Comparison of ENCODE assay signal across 21 cellular contexts in genomic region chr2:120275617-120276400, GRCh38. TPM values are rescaled to one million over a fixed set of nuclear protein-coding genes. Genes with fewer than 3 reads are reported as not detected.
A peak's percentile ranks its signal among the peaks of the same experiment; 100 is the strongest.
DNase-seq lines count a peak whose midpoint lies in the region; ATAC-seq and TF ChIP-seq lines count a peak whose summit lies in the region.
"Had no signal": no experiment of that assay in that cellular context is flagged by ENCODE, and none has a peak within 500 bp of the region (broad histone marks: within the 10 kb centered on the region; RNA-seq: fewer than 3 reads in every experiment).

No MANE protein-coding gene starts in this region.

- H3K9ac ChIP-seq in parathyroid adenoma: no peak overlapping the region
- H3K9ac ChIP-seq: SK-N-SH had no signal

- intact Hi-C loops in body of pancreas (cut with DNase I) (no loop called here), CD14-positive monocyte (cut with micrococcal nuclease) (no loop called here)

- no peak for TF ChIP-seq POLR2A in body of pancreas (IDR thresholded peaks at IDR 0.05)

- peaks cover 0 to 1% (median 0%) of the 10 kb centered on the region in 3 donors for H3K27me3 Mint-ChIP-seq in CD14-positive monocyte (ENCODE audit: low read depth in 3 of 3)
- H3K27me3 Mint-ChIP-seq in type B pancreatic cell: no peaks in the 10 kb centered on the region

- H3K4me1 ChIP-seq in body of pancreas: peaks cover 36% of the 10 kb centered on the region
- H3K4me1 ChIP-seq in parathyroid adenoma: peaks cover 79% of the 10 kb centered on the region

- H3K9me3 Mint-ChIP-seq in CD14-positive monocyte: peaks cover 0 to 3% (median 0%) of the 10 kb centered on the region in 7 donors
- H3K9me3 Mint-ChIP-seq in type B pancreatic cell: peaks cover 5% of the 10 kb centered on the region

- no peak for TF ChIP-seq CTCF in body of pancreas (IDR thresholded peaks at IDR 0.05)
- TF ChIP-seq CTCF in parathyroid adenoma (IDR thresholded peaks at IDR 0.05): no peak
- TF ChIP-seq CTCF in CD14-positive monocyte (IDR thresholded peaks at IDR 0.05): no peak
- TF ChIP-seq CTCF in type B pancreatic cell (conservative IDR thresholded peaks at IDR 0.05): no peak

- H3K27me3 ChIP-seq in body of pancreas (no peaks in the 10 kb centered on the region), parathyroid adenoma (ENCODE audit: control insufficient read depth, insufficient read depth, low read length) (no peaks in the 10 kb centered on the region)

- 69 to 73% methylated on average over 8 of the region's 8 CpGs for WGBS in body of pancreas, 2 donors

- H3K4me1 Mint-ChIP-seq in CD14-positive monocyte (peaks cover 23% of the 10 kb centered on the region), type B pancreatic cell (ENCODE audit: unreplicated experiment) (no peaks in the 10 kb centered on the region)

- H3K4me3 Mint-ChIP-seq in CD14-positive monocyte (no peak overlapping the region), type B pancreatic cell (no peak overlapping the region)

- H3K36me3 ChIP-seq in body of pancreas (replicated peaks in 1 of 2; ENCODE audit: insufficient read depth in 1 of 2, low read depth in 2 of 2) (peaks cover 0 to 5% of the 10 kb centered on the region in 2 donors), parathyroid adenoma (ENCODE audit: control insufficient read depth, insufficient read depth, low read length) (no peaks in the 10 kb centered on the region)

- no peak overlapping the region for H3K4me3 ChIP-seq in body of pancreas
- H3K4me3 ChIP-seq in parathyroid adenoma (ENCODE audit: low read depth, low read length): no peak overlapping the region

- H3K36me3 Mint-ChIP-seq in CD14-positive monocyte (peaks cover 9 to 21% of the 10 kb centered on the region in 2 donors), type B pancreatic cell (peaks cover 26% of the 10 kb centered on the region)

- peak; percentile 92 for ATAC-seq in body of pancreas
- no peak for ATAC-seq in HG02884 (IDR thresholded peaks at IDR 0.05; ENCODE audit: unreplicated experiment)

- no peak overlapping the region for H2AFZ ChIP-seq in parathyroid adenoma

- peaks cover 63% of the 10 kb centered on the region for H3K79me2 ChIP-seq in parathyroid adenoma

- H3K9me3 ChIP-seq in body of pancreas (no peaks in the 10 kb centered on the region), parathyroid adenoma (ENCODE audit: control insufficient read depth, low read length) (no peaks in the 10 kb centered on the region)
- H3K9me3 ChIP-seq: SK-N-SH had no signal

- H3K27ac ChIP-seq in body of pancreas: peak overlapping the region in 1 of 4 donors; percentile 12
- H3K27ac ChIP-seq in parathyroid adenoma: peak overlapping the region; percentile 92
- H3K27ac ChIP-seq: 22Rv1, C4-2B had no signal

- H3K27ac Mint-ChIP-seq in CD14-positive monocyte: peak overlapping the region in 3 of 7 donors; percentile 2 to 66 (median 20)
- no peak overlapping the region for H3K27ac Mint-ChIP-seq in type B pancreatic cell

- peak; percentile 46 for DNase-seq in NCI-H2107 treated with DMSO at 0.1 percent for 48 hours (lab: John Stamatoyannopoulos, UW; ENCODE audit: unreplicated experiment)
- no peak for DNase-seq in NCI-H2107 (lab: John Stamatoyannopoulos, UW)
- peak; percentile 58 for DNase-seq in NCI-H146 (lab: John Stamatoyannopoulos, UW)
- DNase-seq in body of pancreas: peak; percentile 45 to 74 (median 60)
- no peak for DNase-seq in CD14-positive monocyte (ENCODE audit: low spot score)
- DNase-seq in type B pancreatic cell (ENCODE audit: extremely low spot score, unreplicated experiment): no peak
- DNase-seq: AML-193, DMS 273 treated with DMSO at 0.1 percent for 48 hours, GDM1, GOT3, Karpas-422, NCI-H1417 treated with DMSO at 0.1 percent for 48 hours, NCI-H2029, NCI-H526, RPMI8226, SHP77 treated with DMSO at 0.1 percent for 48 hours, SK-N-SH had no signal

- H3K4me2 ChIP-seq in parathyroid adenoma (ENCODE audit: low read length): peak overlapping the region; percentile 41
- H3K4me2 ChIP-seq: SK-N-SH had no signal

RNA-seq across cellular contexts. Expression of gene RALB, which starts 23.2 kb away (rescaled TPM):
- total RNA-seq in body of pancreas (10 to 100 TPM; 17.8 to 21.3 TPM), type B pancreatic cell (ENCODE audit: low replicate concordance) (40.4 and 48.1 TPM in 2 replicates)
- polyA plus RNA-seq in CD14-positive monocyte: 100 to 1,000 TPM; 139 to 163 TPM

RNA-seq across cellular contexts. Expression of gene TMEM185B, which starts 52.6 kb away (rescaled TPM):
- total RNA-seq in body of pancreas (10 to 100 TPM; 18.7 to 46.5 TPM), type B pancreatic cell (ENCODE audit: low replicate concordance) (23.0 and 27.2 TPM in 2 replicates)
- polyA plus RNA-seq in CD14-positive monocyte: 10 to 100 TPM; 18.1 to 20.4 TPM

Comparison
In these comparisons a context has a peak if more than half of its experiments do, and no peak if none do; other contexts are left out.
1. DNase-seq: peak in NCI-H2107 treated with DMSO at 0.1 percent for 48 hours (single experiment), NCI-H146 (single experiment) and body of pancreas (4 of 4); none in NCI-H2107 (single experiment), CD14-positive monocyte (single experiment) and type B pancreatic cell (single experiment).